1 cellular context compared by ENCODE assay signal in the genomic region with DNA sequence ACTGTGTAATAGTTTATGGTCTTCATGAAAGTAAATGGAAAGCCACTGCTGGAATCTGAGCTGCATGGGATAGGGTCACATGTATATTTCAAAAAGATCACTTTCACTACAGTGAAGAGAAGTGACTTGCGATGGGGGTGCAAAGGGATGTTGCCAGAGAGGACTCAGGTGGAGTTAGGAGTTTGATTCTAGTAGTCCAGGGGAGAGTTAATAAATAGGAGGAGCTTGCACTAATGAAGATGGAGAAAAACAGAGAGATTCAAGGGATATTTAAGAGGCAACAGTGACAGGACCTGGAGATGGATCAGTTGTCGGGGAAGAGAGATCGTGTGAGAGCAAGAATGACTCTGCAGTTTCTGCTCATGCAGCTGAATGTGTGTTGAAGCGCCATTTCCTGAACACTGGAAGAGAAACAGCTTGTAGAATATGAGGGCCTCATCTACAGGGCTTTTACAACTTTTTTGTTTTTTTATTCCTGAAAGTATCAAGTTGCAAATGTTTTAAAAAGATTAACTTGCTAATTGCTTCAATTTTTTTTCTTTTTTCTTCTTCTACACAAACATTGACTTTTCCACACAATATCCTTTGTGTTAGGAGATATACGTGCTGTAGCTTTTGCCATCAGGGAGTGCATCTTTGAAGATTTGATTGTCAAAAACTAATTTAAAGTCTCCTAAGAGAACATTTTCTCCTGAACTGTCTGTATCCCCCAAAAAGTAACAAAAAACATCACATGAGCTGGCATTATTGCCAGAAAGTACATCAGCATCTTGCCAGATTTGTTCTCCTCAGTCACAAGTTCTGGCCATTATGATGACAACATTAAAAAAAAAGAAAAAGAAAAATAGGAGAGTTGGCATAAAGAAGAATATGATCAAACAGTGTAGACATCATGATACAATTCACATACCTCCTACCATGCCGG.
TF ChIP-seq lines count a peak whose summit lies in the region.

No MANE protein-coding gene starts in this region.

TF ChIP-seq in K562, 482 proteins besides CTCF, POLR2A, EP300 and RAD21 (continues in another document):
- TF ChIP-seq MTA1 (IDR thresholded peaks at IDR 0.05; ENCODE audit: borderline replicate concordance): peak; percentile 57; the same call in 1 of the 2 replicates
- peak; percentile 73 for TF ChIP-seq BRD9 (IDR thresholded peaks at IDR 0.05; ENCODE audit: low read depth, partially characterized antibody)
- TF ChIP-seq MAFG (tag; conservative IDR thresholded peaks at IDR 0.05): peak; percentile 99
- TF ChIP-seq NFIC (IDR thresholded peaks at IDR 0.05): 0 out of 2 replicates have a peak, but pooled peaks have one; percentile 4
- TF ChIP-seq DPF2 (IDR thresholded peaks at IDR 0.05): peak; percentile 69; the same call in 1 of the 2 replicates
- peak; percentile 53; the same call in 1 of the 2 replicates for TF ChIP-seq MTA3 (IDR thresholded peaks at IDR 0.05; ENCODE audit: borderline replicate concordance)
- TF ChIP-seq, protein P1, sequence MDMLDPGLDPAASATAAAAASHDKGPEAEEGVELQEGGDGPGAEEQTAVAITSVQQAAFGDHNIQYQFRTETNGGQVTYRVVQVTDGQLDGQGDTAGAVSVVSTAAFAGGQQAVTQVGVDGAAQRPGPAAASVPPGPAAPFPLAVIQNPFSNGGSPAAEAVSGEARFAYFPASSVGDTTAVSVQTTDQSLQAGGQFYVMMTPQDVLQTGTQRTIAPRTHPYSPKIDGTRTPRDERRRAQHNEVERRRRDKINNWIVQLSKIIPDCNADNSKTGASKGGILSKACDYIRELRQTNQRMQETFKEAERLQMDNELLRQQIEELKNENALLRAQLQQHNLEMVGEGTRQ (CRISPR knock-in tag; IDR thresholded peaks at IDR 0.05): no peak
- TF ChIP-seq FOXJ2 (tag; IDR thresholded peaks at IDR 0.05): peak; percentile 47; the same call in 1 of the 2 replicates
- TF ChIP-seq, protein P2, sequence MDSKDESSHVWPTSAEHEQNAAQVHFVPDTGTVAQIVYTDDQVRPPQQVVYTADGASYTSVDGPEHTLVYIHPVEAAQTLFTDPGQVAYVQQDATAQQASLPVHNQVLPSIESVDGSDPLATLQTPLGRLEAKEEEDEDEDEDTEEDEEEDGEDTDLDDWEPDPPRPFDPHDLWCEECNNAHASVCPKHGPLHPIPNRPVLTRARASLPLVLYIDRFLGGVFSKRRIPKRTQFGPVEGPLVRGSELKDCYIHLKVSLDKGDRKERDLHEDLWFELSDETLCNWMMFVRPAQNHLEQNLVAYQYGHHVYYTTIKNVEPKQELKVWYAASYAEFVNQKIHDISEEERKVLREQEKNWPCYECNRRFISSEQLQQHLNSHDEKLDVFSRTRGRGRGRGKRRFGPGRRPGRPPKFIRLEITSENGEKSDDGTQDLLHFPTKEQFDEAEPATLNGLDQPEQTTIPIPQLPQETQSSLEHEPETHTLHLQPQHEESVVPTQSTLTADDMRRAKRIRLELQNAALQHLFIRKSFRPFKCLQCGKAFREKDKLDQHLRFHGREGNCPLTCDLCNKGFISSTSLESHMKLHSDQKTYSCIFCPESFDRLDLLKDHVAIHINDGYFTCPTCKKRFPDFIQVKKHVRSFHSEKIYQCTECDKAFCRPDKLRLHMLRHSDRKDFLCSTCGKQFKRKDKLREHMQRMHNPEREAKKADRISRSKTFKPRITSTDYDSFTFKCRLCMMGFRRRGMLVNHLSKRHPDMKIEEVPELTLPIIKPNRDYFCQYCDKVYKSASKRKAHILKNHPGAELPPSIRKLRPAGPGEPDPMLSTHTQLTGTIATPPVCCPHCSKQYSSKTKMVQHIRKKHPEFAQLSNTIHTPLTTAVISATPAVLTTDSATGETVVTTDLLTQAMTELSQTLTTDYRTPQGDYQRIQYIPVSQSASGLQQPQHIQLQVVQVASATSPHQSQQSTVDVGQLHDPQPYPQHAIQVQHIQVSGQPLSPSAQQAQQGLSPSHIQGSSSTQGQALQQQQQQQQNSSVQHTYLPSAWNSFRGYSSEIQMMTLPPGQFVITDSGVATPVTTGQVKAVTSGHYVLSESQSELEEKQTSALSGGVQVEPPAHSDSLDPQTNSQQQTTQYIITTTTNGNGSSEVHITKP (IDR thresholded peaks at IDR 0.05; ENCODE audit: partially characterized antibody): peak; percentile 5
- peak; percentile 99 for TF ChIP-seq NFE2 (IDR thresholded peaks at IDR 0.05; ENCODE audit: low read depth)
- 0 out of 2 replicates have a peak, but pooled peaks have one; percentile 62 for TF ChIP-seq HDGF (IDR thresholded peaks at IDR 0.05)
- peak; percentile 23; the same call in 1 of the 2 replicates for TF ChIP-seq SOX6 (IDR thresholded peaks at IDR 0.05)
- peak; percentile 38; the same call in 1 of the 2 replicates for TF ChIP-seq CC2D1A (IDR thresholded peaks at IDR 0.05)
- TF ChIP-seq, protein P3, sequence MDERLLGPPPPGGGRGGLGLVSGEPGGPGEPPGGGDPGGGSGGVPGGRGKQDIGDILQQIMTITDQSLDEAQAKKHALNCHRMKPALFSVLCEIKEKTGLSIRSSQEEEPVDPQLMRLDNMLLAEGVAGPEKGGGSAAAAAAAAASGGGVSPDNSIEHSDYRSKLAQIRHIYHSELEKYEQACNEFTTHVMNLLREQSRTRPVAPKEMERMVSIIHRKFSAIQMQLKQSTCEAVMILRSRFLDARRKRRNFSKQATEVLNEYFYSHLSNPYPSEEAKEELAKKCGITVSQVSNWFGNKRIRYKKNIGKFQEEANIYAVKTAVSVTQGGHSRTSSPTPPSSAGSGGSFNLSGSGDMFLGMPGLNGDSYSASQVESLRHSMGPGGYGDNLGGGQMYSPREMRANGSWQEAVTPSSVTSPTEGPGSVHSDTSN (CRISPR knock-in tag; IDR thresholded peaks at IDR 0.05; ENCODE audit: low read depth): no peak
- TF ChIP-seq, protein P3 (tag; conservative IDR thresholded peaks at IDR 0.05; ENCODE audit: low read depth): peak; percentile 69
- TF ChIP-seq MAFK (IDR thresholded peaks at IDR 0.05; ENCODE audit: low read length): peak; percentile 92
- TF ChIP-seq ZNF75A (CRISPR knock-in tag; IDR thresholded peaks at IDR 0.05): no peak
- 0 out of 2 replicates have a peak, but pooled peaks have one; percentile 36 for TF ChIP-seq LEF1 (IDR thresholded peaks at IDR 0.05)
- TF ChIP-seq, protein P4, sequence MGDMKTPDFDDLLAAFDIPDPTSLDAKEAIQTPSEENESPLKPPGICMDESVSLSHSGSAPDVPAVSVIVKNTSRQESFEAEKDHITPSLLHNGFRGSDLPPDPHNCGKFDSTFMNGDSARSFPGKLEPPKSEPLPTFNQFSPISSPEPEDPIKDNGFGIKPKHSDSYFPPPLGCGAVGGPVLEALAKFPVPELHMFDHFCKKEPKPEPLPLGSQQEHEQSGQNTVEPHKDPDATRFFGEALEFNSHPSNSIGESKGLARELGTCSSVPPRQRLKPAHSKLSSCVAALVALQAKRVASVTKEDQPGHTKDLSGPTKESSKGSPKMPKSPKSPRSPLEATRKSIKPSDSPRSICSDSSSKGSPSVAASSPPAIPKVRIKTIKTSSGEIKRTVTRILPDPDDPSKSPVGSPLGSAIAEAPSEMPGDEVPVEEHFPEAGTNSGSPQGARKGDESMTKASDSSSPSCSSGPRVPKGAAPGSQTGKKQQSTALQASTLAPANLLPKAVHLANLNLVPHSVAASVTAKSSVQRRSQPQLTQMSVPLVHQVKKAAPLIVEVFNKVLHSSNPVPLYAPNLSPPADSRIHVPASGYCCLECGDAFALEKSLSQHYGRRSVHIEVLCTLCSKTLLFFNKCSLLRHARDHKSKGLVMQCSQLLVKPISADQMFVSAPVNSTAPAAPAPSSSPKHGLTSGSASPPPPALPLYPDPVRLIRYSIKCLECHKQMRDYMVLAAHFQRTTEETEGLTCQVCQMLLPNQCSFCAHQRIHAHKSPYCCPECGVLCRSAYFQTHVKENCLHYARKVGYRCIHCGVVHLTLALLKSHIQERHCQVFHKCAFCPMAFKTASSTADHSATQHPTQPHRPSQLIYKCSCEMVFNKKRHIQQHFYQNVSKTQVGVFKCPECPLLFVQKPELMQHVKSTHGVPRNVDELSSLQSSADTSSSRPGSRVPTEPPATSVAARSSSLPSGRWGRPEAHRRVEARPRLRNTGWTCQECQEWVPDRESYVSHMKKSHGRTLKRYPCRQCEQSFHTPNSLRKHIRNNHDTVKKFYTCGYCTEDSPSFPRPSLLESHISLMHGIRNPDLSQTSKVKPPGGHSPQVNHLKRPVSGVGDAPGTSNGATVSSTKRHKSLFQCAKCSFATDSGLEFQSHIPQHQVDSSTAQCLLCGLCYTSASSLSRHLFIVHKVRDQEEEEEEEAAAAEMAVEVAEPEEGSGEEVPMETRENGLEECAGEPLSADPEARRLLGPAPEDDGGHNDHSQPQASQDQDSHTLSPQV (IDR thresholded peaks at IDR 0.05): peak; percentile 93
- TF ChIP-seq NELFE (IDR thresholded peaks at IDR 0.05; ENCODE audit: insufficient read depth, insufficient read length): no peak
- TF ChIP-seq, protein P5, sequence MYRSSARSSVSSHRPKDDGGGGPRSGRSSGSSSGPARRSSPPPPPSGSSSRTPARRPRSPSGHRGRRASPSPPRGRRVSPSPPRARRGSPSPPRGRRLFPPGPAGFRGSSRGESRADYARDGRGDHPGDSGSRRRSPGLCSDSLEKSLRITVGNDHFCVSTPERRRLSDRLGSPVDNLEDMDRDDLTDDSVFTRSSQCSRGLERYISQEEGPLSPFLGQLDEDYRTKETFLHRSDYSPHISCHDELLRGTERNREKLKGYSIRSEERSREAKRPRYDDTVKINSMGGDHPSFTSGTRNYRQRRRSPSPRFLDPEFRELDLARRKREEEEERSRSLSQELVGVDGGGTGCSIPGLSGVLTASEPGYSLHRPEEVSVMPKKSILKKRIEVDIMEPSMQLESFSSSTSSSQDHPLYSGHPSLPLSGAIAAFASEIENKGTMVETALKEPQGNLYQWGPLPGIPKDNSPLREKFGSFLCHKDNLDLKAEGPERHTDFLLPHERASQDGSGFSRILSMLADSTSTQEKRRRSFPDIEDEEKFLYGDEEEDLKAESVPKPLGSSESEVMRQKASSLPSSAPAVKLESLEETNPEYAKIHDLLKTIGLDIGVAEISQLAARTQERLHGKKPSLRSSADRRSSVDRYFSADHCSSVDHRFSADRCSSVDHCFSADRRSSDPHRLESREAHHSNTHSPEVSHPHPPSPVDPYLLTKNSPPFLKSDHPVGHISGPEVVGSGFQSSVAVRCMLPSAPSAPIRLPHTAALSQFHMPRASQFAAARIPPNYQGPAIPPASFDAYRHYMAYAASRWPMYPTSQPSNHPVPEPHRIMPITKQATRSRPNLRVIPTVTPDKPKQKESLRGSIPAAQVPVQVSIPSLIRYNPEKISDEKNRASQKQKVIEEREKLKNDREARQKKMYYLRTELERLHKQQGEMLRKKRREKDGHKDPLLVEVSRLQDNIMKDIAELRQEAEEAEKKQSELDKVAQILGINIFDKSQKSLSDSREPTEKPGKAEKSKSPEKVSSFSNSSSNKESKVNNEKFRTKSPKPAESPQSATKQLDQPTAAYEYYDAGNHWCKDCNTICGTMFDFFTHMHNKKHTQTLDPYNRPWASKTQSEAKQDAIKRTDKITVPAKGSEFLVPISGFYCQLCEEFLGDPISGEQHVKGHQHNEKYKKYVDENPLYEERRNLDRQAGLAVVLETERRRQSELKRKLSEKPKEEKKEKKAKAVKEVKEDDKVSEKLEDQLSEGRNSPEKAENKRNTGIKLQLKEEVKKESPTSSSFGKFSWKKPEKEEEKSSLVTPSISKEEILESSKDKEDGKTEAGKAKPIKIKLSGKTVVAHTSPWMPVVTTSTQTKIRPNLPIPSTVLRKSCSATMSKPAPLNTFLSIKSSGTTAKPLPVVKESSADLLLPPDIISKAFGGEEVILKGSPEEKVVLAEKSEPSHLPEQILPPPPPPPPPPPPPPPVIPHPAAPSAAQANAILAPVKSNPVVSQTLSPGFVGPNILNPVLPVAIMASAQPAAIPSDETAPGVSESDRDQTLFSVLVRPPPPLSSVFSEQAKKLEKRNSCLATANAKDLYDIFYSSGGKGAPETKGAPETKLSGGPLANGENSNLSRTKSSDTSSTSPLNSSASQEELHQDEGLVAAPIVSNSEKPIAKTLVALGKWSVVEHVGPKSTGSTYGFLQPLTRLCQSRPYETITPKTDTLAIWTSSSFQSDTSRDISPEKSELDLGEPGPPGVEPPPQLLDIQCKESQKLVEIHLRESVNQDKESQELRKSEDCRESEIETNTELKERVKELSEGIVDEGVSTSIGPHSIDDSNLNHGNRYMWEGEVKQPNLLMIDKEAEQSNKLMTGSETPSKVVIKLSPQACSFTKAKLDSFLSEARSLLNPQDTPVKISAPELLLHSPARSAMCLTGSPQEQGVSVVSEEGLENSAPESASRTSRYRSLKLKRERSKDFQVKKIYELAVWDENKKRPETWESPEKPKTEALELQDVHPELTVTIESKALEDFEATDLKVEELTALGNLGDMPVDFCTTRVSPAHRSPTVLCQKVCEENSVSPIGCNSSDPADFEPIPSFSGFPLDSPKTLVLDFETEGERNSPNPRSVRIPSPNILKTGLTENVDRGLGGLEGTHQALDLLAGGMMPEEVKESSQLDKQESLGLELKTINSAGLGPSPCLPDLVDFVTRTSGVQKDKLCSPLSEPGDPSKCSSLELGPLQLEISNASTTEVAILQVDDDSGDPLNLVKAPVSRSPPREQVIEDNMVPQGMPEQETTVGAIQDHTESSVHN (IDR thresholded peaks at IDR 0.05; ENCODE audit: borderline replicate concordance in 1 of 2, low read depth in 1 of 2): 0 out of 4 replicates have a peak, but pooled peaks of 1 of the 2 experiments have one; percentile 59
- TF ChIP-seq, protein P6, sequence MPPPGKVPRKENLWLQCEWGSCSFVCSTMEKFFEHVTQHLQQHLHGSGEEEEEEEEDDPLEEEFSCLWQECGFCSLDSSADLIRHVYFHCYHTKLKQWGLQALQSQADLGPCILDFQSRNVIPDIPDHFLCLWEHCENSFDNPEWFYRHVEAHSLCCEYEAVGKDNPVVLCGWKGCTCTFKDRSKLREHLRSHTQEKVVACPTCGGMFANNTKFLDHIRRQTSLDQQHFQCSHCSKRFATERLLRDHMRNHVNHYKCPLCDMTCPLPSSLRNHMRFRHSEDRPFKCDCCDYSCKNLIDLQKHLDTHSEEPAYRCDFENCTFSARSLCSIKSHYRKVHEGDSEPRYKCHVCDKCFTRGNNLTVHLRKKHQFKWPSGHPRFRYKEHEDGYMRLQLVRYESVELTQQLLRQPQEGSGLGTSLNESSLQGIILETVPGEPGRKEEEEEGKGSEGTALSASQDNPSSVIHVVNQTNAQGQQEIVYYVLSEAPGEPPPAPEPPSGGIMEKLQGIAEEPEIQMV (tag; conservative IDR thresholded peaks at IDR 0.05; ENCODE audit: low read depth): no peak; the same call in 1 of the 2 replicates
- peak; percentile 40 for TF ChIP-seq ZNF239 (CRISPR knock-in tag; IDR thresholded peaks at IDR 0.05)
- peak; percentile 35; the same call in 1 of the 2 replicates for TF ChIP-seq BHLHE40 (IDR thresholded peaks at IDR 0.05; ENCODE audit: low read length)
- TF ChIP-seq, protein P7, sequence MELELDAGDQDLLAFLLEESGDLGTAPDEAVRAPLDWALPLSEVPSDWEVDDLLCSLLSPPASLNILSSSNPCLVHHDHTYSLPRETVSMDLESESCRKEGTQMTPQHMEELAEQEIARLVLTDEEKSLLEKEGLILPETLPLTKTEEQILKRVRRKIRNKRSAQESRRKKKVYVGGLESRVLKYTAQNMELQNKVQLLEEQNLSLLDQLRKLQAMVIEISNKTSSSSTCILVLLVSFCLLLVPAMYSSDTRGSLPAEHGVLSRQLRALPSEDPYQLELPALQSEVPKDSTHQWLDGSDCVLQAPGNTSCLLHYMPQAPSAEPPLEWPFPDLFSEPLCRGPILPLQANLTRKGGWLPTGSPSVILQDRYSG (tag; conservative IDR thresholded peaks at IDR 0.05; ENCODE audit: low read depth): peak; percentile 23; the same call in 1 of the 2 replicates
- peak; percentile 27 for TF ChIP-seq CBFA2T3 (IDR thresholded peaks at IDR 0.05)
